Comparison of ENCODE assay signal across 1 cellular context in genomic region chr17:81976332-81977210, GRCh38.
A peak's percentile ranks its signal among the peaks of the same experiment; 100 is the strongest.
TF ChIP-seq lines count a peak whose summit lies in the region.

No MANE protein-coding gene starts in this region.

TF ChIP-seq in HepG2, 621 proteins besides CTCF, POLR2A, EP300 and RAD21 (continued from another document and continues in another):
- no peak for TF ChIP-seq PTBP1 (IDR thresholded peaks at IDR 0.05; ENCODE audit: low read depth, low read length, poor library complexity, severe bottlenecking)
- TF ChIP-seq PREB (CRISPR knock-in tag; IDR thresholded peaks at IDR 0.05) = no peak
- TF ChIP-seq ZBTB42 (CRISPR knock-in tag; IDR thresholded peaks at IDR 0.05) = peak; percentile 23; the same call in 1 of the 2 replicates
- TF ChIP-seq ZNF510 (CRISPR knock-in tag; IDR thresholded peaks at IDR 0.05; ENCODE audit: low read depth) = peak; percentile 82; the same call in 1 of the 2 replicates
- TF ChIP-seq ZNF552 (CRISPR knock-in tag; IDR thresholded peaks at IDR 0.05; ENCODE audit: borderline replicate concordance) = no peak; the same call in none of the 2 replicates
- no peak for TF ChIP-seq TCF12 (IDR thresholded peaks at IDR 0.05)
- no peak for TF ChIP-seq TCF12 (CRISPR knock-in tag; IDR thresholded peaks at IDR 0.05)
- TF ChIP-seq, protein P1, sequence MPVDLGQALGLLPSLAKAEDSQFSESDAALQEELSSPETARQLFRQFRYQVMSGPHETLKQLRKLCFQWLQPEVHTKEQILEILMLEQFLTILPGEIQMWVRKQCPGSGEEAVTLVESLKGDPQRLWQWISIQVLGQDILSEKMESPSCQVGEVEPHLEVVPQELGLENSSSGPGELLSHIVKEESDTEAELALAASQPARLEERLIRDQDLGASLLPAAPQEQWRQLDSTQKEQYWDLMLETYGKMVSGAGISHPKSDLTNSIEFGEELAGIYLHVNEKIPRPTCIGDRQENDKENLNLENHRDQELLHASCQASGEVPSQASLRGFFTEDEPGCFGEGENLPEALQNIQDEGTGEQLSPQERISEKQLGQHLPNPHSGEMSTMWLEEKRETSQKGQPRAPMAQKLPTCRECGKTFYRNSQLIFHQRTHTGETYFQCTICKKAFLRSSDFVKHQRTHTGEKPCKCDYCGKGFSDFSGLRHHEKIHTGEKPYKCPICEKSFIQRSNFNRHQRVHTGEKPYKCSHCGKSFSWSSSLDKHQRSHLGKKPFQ (CRISPR knock-in tag; IDR thresholded peaks at IDR 0.05; ENCODE audit: insufficient replicate concordance) = no peak
- TF ChIP-seq, protein P2, sequence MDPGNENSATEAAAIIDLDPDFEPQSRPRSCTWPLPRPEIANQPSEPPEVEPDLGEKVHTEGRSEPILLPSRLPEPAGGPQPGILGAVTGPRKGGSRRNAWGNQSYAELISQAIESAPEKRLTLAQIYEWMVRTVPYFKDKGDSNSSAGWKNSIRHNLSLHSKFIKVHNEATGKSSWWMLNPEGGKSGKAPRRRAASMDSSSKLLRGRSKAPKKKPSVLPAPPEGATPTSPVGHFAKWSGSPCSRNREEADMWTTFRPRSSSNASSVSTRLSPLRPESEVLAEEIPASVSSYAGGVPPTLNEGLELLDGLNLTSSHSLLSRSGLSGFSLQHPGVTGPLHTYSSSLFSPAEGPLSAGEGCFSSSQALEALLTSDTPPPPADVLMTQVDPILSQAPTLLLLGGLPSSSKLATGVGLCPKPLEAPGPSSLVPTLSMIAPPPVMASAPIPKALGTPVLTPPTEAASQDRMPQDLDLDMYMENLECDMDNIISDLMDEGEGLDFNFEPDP (CRISPR knock-in tag; conservative IDR thresholded peaks at IDR 0.05) = peak; percentile 93; the same call in 1 of the 2 replicates
- TF ChIP-seq ZBTB7A (CRISPR knock-in tag; IDR thresholded peaks at IDR 0.05) = peak; percentile 82
- no peak for TF ChIP-seq ZNF780A (CRISPR knock-in tag; IDR thresholded peaks at IDR 0.05)
- TF ChIP-seq, protein P3, sequence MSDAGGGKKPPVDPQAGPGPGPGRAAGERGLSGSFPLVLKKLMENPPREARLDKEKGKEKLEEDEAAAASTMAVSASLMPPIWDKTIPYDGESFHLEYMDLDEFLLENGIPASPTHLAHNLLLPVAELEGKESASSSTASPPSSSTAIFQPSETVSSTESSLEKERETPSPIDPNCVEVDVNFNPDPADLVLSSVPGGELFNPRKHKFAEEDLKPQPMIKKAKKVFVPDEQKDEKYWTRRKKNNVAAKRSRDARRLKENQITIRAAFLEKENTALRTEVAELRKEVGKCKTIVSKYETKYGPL (CRISPR knock-in tag; IDR thresholded peaks at IDR 0.05) = no peak; the same call in 1 of the 2 replicates
- TF ChIP-seq MBNL3 (CRISPR knock-in tag; conservative IDR thresholded peaks at IDR 0.05) = no peak
- peak; percentile 78; the same call in 1 of the 2 replicates for TF ChIP-seq TRAFD1 (CRISPR knock-in tag; IDR thresholded peaks at IDR 0.05; ENCODE audit: borderline replicate concordance)
- no peak for TF ChIP-seq NONO (IDR thresholded peaks at IDR 0.05)
- TF ChIP-seq NONO (CRISPR knock-in tag; conservative IDR thresholded peaks at IDR 0.05) = peak; percentile 49; the same call in 1 of the 2 replicates
- no peak for TF ChIP-seq FOXK2 (IDR thresholded peaks at IDR 0.05)
- TF ChIP-seq, protein P4, sequence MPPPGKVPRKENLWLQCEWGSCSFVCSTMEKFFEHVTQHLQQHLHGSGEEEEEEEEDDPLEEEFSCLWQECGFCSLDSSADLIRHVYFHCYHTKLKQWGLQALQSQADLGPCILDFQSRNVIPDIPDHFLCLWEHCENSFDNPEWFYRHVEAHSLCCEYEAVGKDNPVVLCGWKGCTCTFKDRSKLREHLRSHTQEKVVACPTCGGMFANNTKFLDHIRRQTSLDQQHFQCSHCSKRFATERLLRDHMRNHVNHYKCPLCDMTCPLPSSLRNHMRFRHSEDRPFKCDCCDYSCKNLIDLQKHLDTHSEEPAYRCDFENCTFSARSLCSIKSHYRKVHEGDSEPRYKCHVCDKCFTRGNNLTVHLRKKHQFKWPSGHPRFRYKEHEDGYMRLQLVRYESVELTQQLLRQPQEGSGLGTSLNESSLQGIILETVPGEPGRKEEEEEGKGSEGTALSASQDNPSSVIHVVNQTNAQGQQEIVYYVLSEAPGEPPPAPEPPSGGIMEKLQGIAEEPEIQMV (CRISPR knock-in tag; IDR thresholded peaks at IDR 0.05; ENCODE audit: low read depth) = no peak
- TF ChIP-seq ZNF317 (CRISPR knock-in tag; IDR thresholded peaks at IDR 0.05) = no peak
- 0 out of 2 replicates have a peak, but pooled peaks have one; percentile 17 for TF ChIP-seq SNAPC4 (CRISPR knock-in tag; IDR thresholded peaks at IDR 0.05)
- TF ChIP-seq, protein P5, sequence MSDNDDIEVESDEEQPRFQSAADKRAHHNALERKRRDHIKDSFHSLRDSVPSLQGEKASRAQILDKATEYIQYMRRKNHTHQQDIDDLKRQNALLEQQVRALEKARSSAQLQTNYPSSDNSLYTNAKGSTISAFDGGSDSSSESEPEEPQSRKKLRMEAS (IDR thresholded peaks at IDR 0.05) = peak; percentile 96
- no peak for TF ChIP-seq ZNF660 (CRISPR knock-in tag; IDR thresholded peaks at IDR 0.05; ENCODE audit: borderline replicate concordance, low read depth)
- TF ChIP-seq NRL (CRISPR knock-in tag; IDR thresholded peaks at IDR 0.05; ENCODE audit: borderline replicate concordance) = 0 out of 2 replicates have a peak, but pooled peaks have one; percentile 66
- TF ChIP-seq CBX2 (IDR thresholded peaks at IDR 0.05; ENCODE audit: low read depth, low read length) = no peak
- TF ChIP-seq CBX2 (CRISPR knock-in tag; IDR thresholded peaks at IDR 0.05; ENCODE audit: low read depth) = no peak
- no peak for TF ChIP-seq MAF1 (CRISPR knock-in tag; IDR thresholded peaks at IDR 0.05; ENCODE audit: borderline replicate concordance)
- no peak for TF ChIP-seq ZNF709 (CRISPR knock-in tag; IDR thresholded peaks at IDR 0.05)
- no peak for TF ChIP-seq ZFY (CRISPR knock-in tag; IDR thresholded peaks at IDR 0.05)
- no peak for TF ChIP-seq ZNF343 (CRISPR knock-in tag; IDR thresholded peaks at IDR 0.05)
- no peak; the same call in none of the 2 replicates for TF ChIP-seq ZNF274 (CRISPR knock-in tag; IDR thresholded peaks at IDR 0.05)
- peak; percentile 8 for TF ChIP-seq U2AF1 (optimal IDR thresholded peaks at IDR 0.05; ENCODE audit: low read depth, low read length)
- TF ChIP-seq ZNF333 (CRISPR knock-in tag; IDR thresholded peaks at IDR 0.05; ENCODE audit: borderline replicate concordance) = no peak
- no peak; the same call in 1 of the 2 replicates for TF ChIP-seq MIER2 (CRISPR knock-in tag; IDR thresholded peaks at IDR 0.05)
- TF ChIP-seq HOXA3 (CRISPR knock-in tag; IDR thresholded peaks at IDR 0.05) = peak; percentile 45; the same call in 1 of the 2 replicates
- TF ChIP-seq HNF1B (CRISPR knock-in tag; IDR thresholded peaks at IDR 0.05) = peak; percentile 62; the same call in 1 of the 2 replicates
- TF ChIP-seq ARNT (IDR thresholded peaks at IDR 0.05) = no peak
- TF ChIP-seq HMG20A (CRISPR knock-in tag; IDR thresholded peaks at IDR 0.05; ENCODE audit: borderline replicate concordance) = no peak; the same call in 1 of the 2 replicates
- TF ChIP-seq ZNF180 (CRISPR knock-in tag; IDR thresholded peaks at IDR 0.05; ENCODE audit: borderline replicate concordance, low read depth) = no peak
- no peak for TF ChIP-seq HNF4G (IDR thresholded peaks at IDR 0.05; ENCODE audit: borderline replicate concordance, low read depth, low read length)
- TF ChIP-seq HNF4G (CRISPR knock-in tag; IDR thresholded peaks at IDR 0.05; ENCODE audit: borderline replicate concordance, low read depth) = no peak; the same call in 1 of the 2 replicates
- no peak for TF ChIP-seq RARG (CRISPR knock-in tag; IDR thresholded peaks at IDR 0.05; ENCODE audit: low read depth)
- TF ChIP-seq ZNF230 (CRISPR knock-in tag; IDR thresholded peaks at IDR 0.05) = peak; percentile 84
- TF ChIP-seq, protein P6, sequence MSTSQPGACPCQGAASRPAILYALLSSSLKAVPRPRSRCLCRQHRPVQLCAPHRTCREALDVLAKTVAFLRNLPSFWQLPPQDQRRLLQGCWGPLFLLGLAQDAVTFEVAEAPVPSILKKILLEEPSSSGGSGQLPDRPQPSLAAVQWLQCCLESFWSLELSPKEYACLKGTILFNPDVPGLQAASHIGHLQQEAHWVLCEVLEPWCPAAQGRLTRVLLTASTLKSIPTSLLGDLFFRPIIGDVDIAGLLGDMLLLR (CRISPR knock-in tag; IDR thresholded peaks at IDR 0.05) = peak; percentile 73; the same call in 1 of the 2 replicates
- TF ChIP-seq, protein P7, sequence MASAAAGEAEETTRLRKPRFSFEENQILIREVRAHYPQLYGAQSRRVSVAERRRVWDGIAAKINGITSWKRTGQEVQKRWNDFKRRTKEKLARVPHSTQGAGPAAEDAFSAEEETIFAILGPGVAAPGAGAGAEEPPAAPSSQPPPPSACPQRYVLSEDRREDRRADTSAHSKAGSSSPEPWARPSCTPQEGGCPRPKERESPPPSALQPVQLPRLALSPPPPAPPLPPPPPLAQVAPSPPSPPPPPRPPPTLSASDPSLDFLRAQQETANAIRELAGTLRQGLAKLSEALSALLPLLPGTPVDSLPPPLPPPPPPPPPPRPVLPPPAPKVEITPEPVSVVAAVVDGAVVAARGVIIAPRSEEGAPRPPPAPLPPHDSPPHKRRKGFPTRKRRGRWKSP (CRISPR knock-in tag; IDR thresholded peaks at IDR 0.05) = peak; percentile 69; the same call in 1 of the 2 replicates
- peak; percentile 45 for TF ChIP-seq ZNF605 (CRISPR knock-in tag; IDR thresholded peaks at IDR 0.05)
- TF ChIP-seq, protein P8, sequence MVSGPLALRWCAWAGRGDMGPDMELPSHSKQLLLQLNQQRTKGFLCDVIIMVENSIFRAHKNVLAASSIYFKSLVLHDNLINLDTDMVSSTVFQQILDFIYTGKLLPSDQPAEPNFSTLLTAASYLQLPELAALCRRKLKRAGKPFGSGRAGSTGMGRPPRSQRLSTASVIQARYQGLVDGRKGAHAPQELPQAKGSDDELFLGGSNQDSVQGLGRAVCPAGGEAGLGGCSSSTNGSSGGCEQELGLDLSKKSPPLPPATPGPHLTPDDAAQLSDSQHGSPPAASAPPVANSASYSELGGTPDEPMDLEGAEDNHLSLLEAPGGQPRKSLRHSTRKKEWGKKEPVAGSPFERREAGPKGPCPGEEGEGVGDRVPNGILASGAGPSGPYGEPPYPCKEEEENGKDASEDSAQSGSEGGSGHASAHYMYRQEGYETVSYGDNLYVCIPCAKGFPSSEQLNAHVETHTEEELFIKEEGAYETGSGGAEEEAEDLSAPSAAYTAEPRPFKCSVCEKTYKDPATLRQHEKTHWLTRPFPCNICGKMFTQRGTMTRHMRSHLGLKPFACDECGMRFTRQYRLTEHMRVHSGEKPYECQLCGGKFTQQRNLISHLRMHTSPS (CRISPR knock-in tag; IDR thresholded peaks at IDR 0.05; ENCODE audit: low read depth) = peak; percentile 62; the same call in 1 of the 2 replicates
